In the genomic region with DNA sequence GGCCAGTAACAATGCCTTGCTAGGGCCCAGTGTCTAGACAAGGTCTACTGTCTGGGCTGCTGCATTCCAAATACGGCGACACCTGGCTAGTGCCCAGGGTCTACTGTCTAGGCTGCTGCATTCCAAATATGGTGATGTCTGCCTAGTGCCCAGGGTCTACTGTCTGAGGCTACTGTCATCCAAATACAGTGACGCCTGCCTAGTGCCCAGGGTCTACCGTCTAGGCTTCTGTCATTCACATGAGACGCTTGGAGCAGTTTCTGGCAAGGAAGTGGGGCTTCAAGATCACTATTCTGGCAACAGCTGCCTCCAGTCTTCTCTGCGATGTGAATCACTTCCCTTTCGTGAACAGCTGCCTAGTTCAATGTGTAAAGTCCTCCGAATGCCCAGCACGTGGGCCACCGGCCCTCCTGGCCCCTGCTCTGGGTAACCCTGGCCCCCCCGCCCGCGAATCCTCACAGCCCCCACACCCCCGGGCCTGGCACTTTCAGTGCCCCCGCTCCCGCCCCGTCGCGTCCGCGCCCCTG, we compare ENCODE assay signal across 8 cellular contexts. TPM values are rescaled to one million over a fixed set of nuclear protein-coding genes. Genes with fewer than 3 reads are reported as not detected.
DNase-seq lines count a peak whose midpoint lies in the region; ATAC-seq and TF ChIP-seq lines count a peak whose summit lies in the region.

No MANE protein-coding gene starts in this region.

- H3K27ac ChIP-seq in colonic mucosa = peak overlapping the region; percentile 64
- peak overlapping the region; percentile 71 to 93 (median 84) for H3K27ac ChIP-seq in thyroid gland

- ATAC-seq in GM18520 (IDR thresholded peaks at IDR 0.05; ENCODE audit: unreplicated experiment) = peak; percentile 15
- ATAC-seq in HG03045 (IDR thresholded peaks at IDR 0.05; ENCODE audit: unreplicated experiment) = peak; percentile 39

- TF ChIP-seq CTCF in colonic mucosa (IDR thresholded peaks at IDR 0.05) (no peak), lower leg skin (IDR thresholded peaks at IDR 0.05) (peak in 1 of 3 donors; percentile 36), thyroid gland (IDR thresholded peaks at IDR 0.05) (no peak)

- H3K9ac ChIP-seq in colonic mucosa (ENCODE audit: low read depth in 2 of 2, low read length in 2 of 2) = peak overlapping the region; percentile 71 to 86

- peaks cover 4% of the 10 kb centered on the region for H3K4me1 ChIP-seq in colonic mucosa
- H3K4me1 ChIP-seq in thyroid gland = peaks cover 19 to 30% of the 10 kb centered on the region in 2 donors

- H3K9me3 ChIP-seq in colonic mucosa (no peaks in the 10 kb centered on the region), thyroid gland (no peaks in the 10 kb centered on the region)

- WGBS in lower leg skin, 2 donors = 0 to 3% methylated on average over 7 to 19 of the region's 21 CpGs
- WGBS in thyroid gland, 2 donors = 0% methylated on average over 3 to 7 of the region's 21 CpGs

- H3K36me3 ChIP-seq in colonic mucosa (no peaks in the 10 kb centered on the region), thyroid gland (no peaks in the 10 kb centered on the region)

- peak overlapping the region; percentile 87 for H3K4me3 ChIP-seq in colonic mucosa
- peak overlapping the region; percentile 58 for H3K4me3 ChIP-seq in lower leg skin (ENCODE audit: low read depth, poor library complexity, severe bottlenecking)
- peak overlapping the region; percentile 43 to 90 (median 80) for H3K4me3 ChIP-seq in thyroid gland (replicated peaks in 1 of 3)

- intact Hi-C loops in colonic mucosa (cut with DNase I) = no loop called here
- intact Hi-C loops in lower leg skin (cut with DNase I; ENCODE audit: low total_unique reads) = no loop called here
- intact Hi-C loops in thyroid gland (cut with DNase I) = no loop called here

- DNase-seq in Ammon's horn (ENCODE audit: low spot score) (peak; percentile 46), OCI-M1 (lab: John Stamatoyannopoulos, UW) (peak; percentile 57), colonic mucosa (peak; percentile 34), lower leg skin (ENCODE audit: low spot score in 2 of 2) (peak; percentile 44 to 88), thyroid gland (peak; percentile 60 to 69)
- no peak for DNase-seq in activated CD8-positive, alpha-beta memory T cell treated with anti-CD3 and anti-CD28 coated beads, Interleukin-2, amount 50 U/mL, for 48 hours

- TF ChIP-seq POLR2A in lower leg skin (IDR thresholded peaks at IDR 0.05) (no peak), thyroid gland (IDR thresholded peaks at IDR 0.05) (no peak)

- H3K27me3 ChIP-seq in colonic mucosa (no peaks in the 10 kb centered on the region), thyroid gland (no peaks in the 10 kb centered on the region)

RNA-seq across cellular contexts. Expression of a gene that starts 12.7 kb away (rescaled TPM):
- total RNA-seq in colonic mucosa (10 to 100 TPM; 19.9 to 26.1 TPM), lower leg skin (10 to 100 TPM; 37.5 to 55.9 (median 41.2) TPM), thyroid gland (10 to 100 TPM; 28.2 to 61.8 (median 47.7) TPM)

RNA-seq across cellular contexts. Expression of a gene that starts 12.8 kb away (rescaled TPM):
- 10 to 100 TPM; 10.3 to 15.6 TPM for total RNA-seq in colonic mucosa
- total RNA-seq in lower leg skin = 10 to 100 TPM; 39.0 to 61.0 (median 49.2) TPM
- 10 to 100 TPM; 36.4 to 56.4 (median 43.9) TPM for total RNA-seq in thyroid gland
